In genomic region chr19:41456342-41456918, GRCh38 we compare ENCODE assay signal across 11 cellular contexts. TPM values are rescaled to one million over a fixed set of nuclear protein-coding genes. Genes with fewer than 3 reads are reported as not detected.
DNase-seq lines count a peak whose midpoint lies in the region; ATAC-seq and TF ChIP-seq lines count a peak whose summit lies in the region.
"Had no signal": no experiment of that assay in that cellular context is flagged by ENCODE, and none has a peak within 500 bp of the region (broad histone marks: within the 10 kb centered on the region; RNA-seq: fewer than 3 reads in every experiment).

No MANE protein-coding gene starts in this region.

- H3K27ac ChIP-seq in OCI-LY3 (ENCODE audit: low read length) (no peak overlapping the region), parathyroid adenoma (no peak overlapping the region)
- H3K27ac ChIP-seq: epithelial cell of prostate, SK-N-MC had no signal

- ATAC-seq in HG03342 (IDR thresholded peaks at IDR 0.05; ENCODE audit: unreplicated experiment): no peak

- H2AFZ ChIP-seq in OCI-LY3 (ENCODE audit: low read depth, low read length) (no peak overlapping the region), parathyroid adenoma (peak overlapping the region; percentile 2)

- no peak overlapping the region for H3K27ac Mint-ChIP-seq in immature natural killer cell

- H3K27me3 Mint-ChIP-seq in immature natural killer cell (ENCODE audit: low read depth in 3 of 3): peaks cover 0 to 28% (median 5%) of the 10 kb centered on the region in 3 donors

- no peak for TF ChIP-seq CTCF in OCI-LY3 (IDR thresholded peaks at IDR 0.05; ENCODE audit: low read depth, low read length)
- no peak for TF ChIP-seq CTCF in fibroblast of mammary gland (conservative IDR thresholded peaks at IDR 0.05; ENCODE audit: control insufficient read depth, insufficient read depth, low read depth, low read length)
- no peak for TF ChIP-seq CTCF in parathyroid adenoma (IDR thresholded peaks at IDR 0.05)

- H3K4me2 ChIP-seq in OCI-LY3 (ENCODE audit: low read length) (0 out of 2 replicates have a peak overlapping the region, but pooled peaks have one; percentile 47), parathyroid adenoma (ENCODE audit: low read length) (no peak overlapping the region)

- no peaks in the 10 kb centered on the region for H3K36me3 ChIP-seq in OCI-LY3 (replicated peaks; ENCODE audit: low read depth, low read length)
- H3K36me3 ChIP-seq in parathyroid adenoma (ENCODE audit: control insufficient read depth, insufficient read depth, low read length): no peaks in the 10 kb centered on the region

- no peaks in the 10 kb centered on the region for H3K4me1 Mint-ChIP-seq in immature natural killer cell

- H3K79me2 ChIP-seq in OCI-LY3 (ENCODE audit: low read length): no peaks in the 10 kb centered on the region
- H3K79me2 ChIP-seq in parathyroid adenoma: no peaks in the 10 kb centered on the region

- H3K9me3 Mint-ChIP-seq in immature natural killer cell: no peaks in the 10 kb centered on the region

- no peak overlapping the region for H3K9ac ChIP-seq in OCI-LY3 (ENCODE audit: low read length)
- H3K9ac ChIP-seq in parathyroid adenoma: no peak overlapping the region

- no peak overlapping the region for H3K4me3 Mint-ChIP-seq in immature natural killer cell

- H4K20me1 ChIP-seq in OCI-LY3 (ENCODE audit: insufficient read depth, low read length): no peaks in the 10 kb centered on the region

- H3K27me3 ChIP-seq in OCI-LY3 (ENCODE audit: low read depth, low read length): no peaks in the 10 kb centered on the region
- no peaks in the 10 kb centered on the region for H3K27me3 ChIP-seq in parathyroid adenoma (ENCODE audit: control insufficient read depth, insufficient read depth, low read length)

- H3K9me3 ChIP-seq in OCI-LY3 (ENCODE audit: insufficient read depth, low read length) (peaks cover 4% of the 10 kb centered on the region; the same call in 1 of the 2 replicates), parathyroid adenoma (ENCODE audit: control insufficient read depth, low read length) (no peaks in the 10 kb centered on the region)

- DNase-seq in ELR (ENCODE audit: low read depth) (peak; percentile 13), fibroblast of mammary gland (ENCODE audit: low read depth) (peak; percentile 47), activated gamma-delta T cell treated with Interleukin-2 at 50 U/mL for 16 hours (no peak), SKM-1 (lab: John Stamatoyannopoulos, UW; ENCODE audit: unreplicated experiment) (no peak), immature natural killer cell (no peak)
- DNase-seq: NCI-H526 treated with DMSO at 0.1 percent for 48 hours had no signal

- no peak overlapping the region for H3K4me3 ChIP-seq in OCI-LY3 (ENCODE audit: low read length)
- no peak overlapping the region for H3K4me3 ChIP-seq in fibroblast of mammary gland (ENCODE audit: control insufficient read depth, low read depth, low read length)
- no peak overlapping the region for H3K4me3 ChIP-seq in parathyroid adenoma (ENCODE audit: low read depth, low read length)
- H3K4me3 ChIP-seq: SK-N-MC had no signal

- H3K4me1 ChIP-seq in OCI-LY3 (ENCODE audit: low read length) (peaks cover 23% of the 10 kb centered on the region), parathyroid adenoma (peaks cover 3% of the 10 kb centered on the region)

- no peaks in the 10 kb centered on the region for H3K36me3 Mint-ChIP-seq in immature natural killer cell

RNA-seq across cellular contexts. Expression of gene ERICH4, which starts 13.5 kb away (rescaled TPM):
- polyA plus RNA-seq in immature natural killer cell: not detected

RNA-seq across cellular contexts. Expression of gene DMAC2, which starts 16.7 kb away (rescaled TPM):
- polyA plus RNA-seq in immature natural killer cell: 10 to 100 TPM; 70.5 to 90.4 (median 77.3) TPM

RNA-seq across cellular contexts. Expression of gene B3GNT8, which starts 29.3 kb away (rescaled TPM):
- polyA plus RNA-seq in immature natural killer cell: 1 to 10 TPM in 1 of 3 donors, under 1 TPM in 1, not detected in 1; 0.23 to 1.3 TPM

RNA-seq across cellular contexts. Expression of gene BCKDHA, which starts 58.8 kb away (rescaled TPM):
- polyA plus RNA-seq in immature natural killer cell: 10 to 100 TPM; 70.8 to 76.9 (median 75.5) TPM

RNA-seq across cellular contexts. Expression of gene EXOSC5, which starts 59.3 kb away (rescaled TPM):
- polyA plus RNA-seq in immature natural killer cell: 10 to 100 TPM; 44.0 to 58.6 (median 50.3) TPM

Comparison
In these comparisons a context has a peak if more than half of its experiments do, and no peak if none do; other contexts are left out.
1. DNase-seq: peak in ELR (single experiment) and fibroblast of mammary gland (single experiment); none in activated gamma-delta T cell treated with Interleukin-2 at 50 U/mL for 16 hours (single experiment), SKM-1 (single experiment) and immature natural killer cell (0 of 3).